Comparison of ENCODE assay signal across 31 cellular contexts in genomic region chr3:74000715-74001114, GRCh38.
DNase-seq lines count a peak whose midpoint lies in the region; ATAC-seq, FAIRE-seq and TF ChIP-seq lines count a peak whose summit lies in the region.
"Had no signal": no experiment of that assay in that cellular context is flagged by ENCODE, and none has a peak within 500 bp of the region (broad histone marks: within the 10 kb centered on the region; RNA-seq: fewer than 3 reads in every experiment).

No MANE protein-coding gene starts in this region.

- DNase-seq in Right ventricle myocardium superior (no peak), Right ventricle myocardium inferior (ENCODE audit: missing footprints) (no peak), astrocyte of the hippocampus (ENCODE audit: low read depth, low spot score) (peak; percentile 41), foreskin fibroblast (peak; percentile 54 to 81), nephron progenitor cell (no peak), D721Med (ENCODE audit: insufficient read length, low spot score) (no peak)
- DNase-seq: 8988T; activated CD4-positive, alpha-beta memory T cell treated with anti-CD3 and anti-CD28 coated beads for 36 hours; activated CD8-positive, alpha-beta memory T cell treated with anti-CD3 and anti-CD28 coated beads, Interleukin-2, amount 50 U/mL, for 48 hours; aorta; BE2C; CD8-positive, alpha-beta memory T cell; central memory CD4-positive, alpha-beta T cell; gastrocnemius medialis; GDM1; HCEC 1CT; left cardiac atrium; NCI-H1436; NCI-H774; right lobe of liver; SK-N-SH; stimulated activated naive CD4-positive, alpha-beta T cell treated with Interleukin-2 at 50 U/mL for 16 hours; testis had no signal

- TF ChIP-seq CTCF in foreskin fibroblast (IDR thresholded peaks at IDR 0.05; ENCODE audit: low read depth, low read length) (no peak), nephron progenitor cell (IDR thresholded peaks at IDR 0.05) (no peak), D721Med (IDR thresholded peaks at IDR 0.05; ENCODE audit: insufficient read depth, missing control alignments) (no peak)

- H3K4me1 Mint-ChIP-seq in nephron progenitor cell, result peaks cover 7% of the 10 kb centered on the region
- H3K4me1 Mint-ChIP-seq: activated T-helper 17 cell treated with anti-CD3 and anti-CD28 coated beads, Interleukin-2, amount 50 U/mL, for 72 hours; CD8-positive, alpha-beta memory T cell had no signal

- ATAC-seq in Right ventricle myocardium superior (ENCODE audit: poor library complexity) (peak; percentile 31), Right ventricle myocardium inferior (no peak), HG02884 (IDR thresholded peaks at IDR 0.05; ENCODE audit: unreplicated experiment) (no peak), GM21529 (IDR thresholded peaks at IDR 0.05; ENCODE audit: unreplicated experiment) (no peak)
- ATAC-seq: activated CD4-positive, CD25-positive, alpha-beta regulatory T cell treated with anti-CD3 and anti-CD28 coated beads, Interleukin-2, amount 50 U/mL, for 24 hours; activated T-helper 17 cell treated with anti-CD3 and anti-CD28 coated beads, Interleukin-2, amount 50 U/mL, for 72 hours; gastrocnemius medialis; left cardiac atrium; right lobe of liver had no signal

- no peak overlapping the region for H3K4me3 Mint-ChIP-seq in nephron progenitor cell
- H3K4me3 Mint-ChIP-seq: activated CD4-positive, alpha-beta memory T cell treated with anti-CD3 and anti-CD28 coated beads for 36 hours; activated naive CD8-positive, alpha-beta T cell; activated T-helper 17 cell treated with anti-CD3 and anti-CD28 coated beads, Interleukin-2, amount 50 U/mL, for 72 hours; CD8-positive, alpha-beta memory T cell; T-helper 1 cell treated with Interleukin-12 subunit alpha and Interleukin-12 subunit beta and Interleukin-4 antibody, amounts not matched to agents 30 μg/mL and 1 μg/mL, for 36 hours had no signal

- no peak overlapping the region for H3K4me3 ChIP-seq in foreskin fibroblast (ENCODE audit: low read depth in 1 of 2, low read length in 2 of 2)
- H3K4me3 ChIP-seq: gastrocnemius medialis, hepatocyte, right lobe of liver, testis had no signal

- FAIRE-seq in D721Med (lab: Jason Lieb, UNC), result no peak

- no peak overlapping the region for H3K27ac Mint-ChIP-seq in nephron progenitor cell
- H3K27ac Mint-ChIP-seq: activated CD4-positive, alpha-beta memory T cell treated with anti-CD3 and anti-CD28 coated beads for 36 hours; activated naive CD8-positive, alpha-beta T cell; activated T-helper 17 cell treated with anti-CD3 and anti-CD28 coated beads, Interleukin-2, amount 50 U/mL, for 72 hours; CD8-positive, alpha-beta memory T cell; progenitor cell of endocrine pancreas; T-helper 1 cell treated with Interleukin-12 subunit alpha and Interleukin-12 subunit beta and Interleukin-4 antibody, amounts not matched to agents 30 μg/mL and 1 μg/mL, for 36 hours had no signal

- H3K36me3 Mint-ChIP-seq in nephron progenitor cell (ENCODE audit: low read depth), result no peaks in the 10 kb centered on the region
- H3K36me3 Mint-ChIP-seq: activated CD4-positive, alpha-beta memory T cell treated with anti-CD3 and anti-CD28 coated beads for 36 hours; activated naive CD8-positive, alpha-beta T cell; CD8-positive, alpha-beta memory T cell had no signal

- intact Hi-C loops in Right ventricle myocardium superior (cut with DNase I), result no loop called here
- intact Hi-C loops in Right ventricle myocardium inferior (cut with DNase I), result no loop called here

- peaks cover 4% of the 10 kb centered on the region for H3K27me3 Mint-ChIP-seq in nephron progenitor cell (ENCODE audit: low read depth, poor library complexity)
- H3K27me3 Mint-ChIP-seq: activated CD4-positive, alpha-beta memory T cell treated with anti-CD3 and anti-CD28 coated beads for 36 hours; activated naive CD8-positive, alpha-beta T cell; activated T-helper 17 cell treated with anti-CD3 and anti-CD28 coated beads, Interleukin-2, amount 50 U/mL, for 72 hours; CD8-positive, alpha-beta memory T cell; progenitor cell of endocrine pancreas had no signal

- H3K9me3 Mint-ChIP-seq in nephron progenitor cell, result no peaks in the 10 kb centered on the region
- H3K9me3 Mint-ChIP-seq: activated T-helper 17 cell treated with anti-CD3 and anti-CD28 coated beads, Interleukin-2, amount 50 U/mL, for 72 hours had no signal

Comparison
In these comparisons a context has a peak if more than half of its experiments do, and no peak if none do; other contexts are left out.
1. DNase-seq: peak in astrocyte of the hippocampus (single experiment) and foreskin fibroblast (2 of 2); none in Right ventricle myocardium superior (single experiment), Right ventricle myocardium inferior (single experiment), nephron progenitor cell (single experiment) and D721Med (single experiment).